ENCODE assay signal across 1 cellular context in genomic region chr1:156212833-156213643, GRCh38.
TF ChIP-seq lines count a peak whose summit lies in the region.

A gene with protein sequence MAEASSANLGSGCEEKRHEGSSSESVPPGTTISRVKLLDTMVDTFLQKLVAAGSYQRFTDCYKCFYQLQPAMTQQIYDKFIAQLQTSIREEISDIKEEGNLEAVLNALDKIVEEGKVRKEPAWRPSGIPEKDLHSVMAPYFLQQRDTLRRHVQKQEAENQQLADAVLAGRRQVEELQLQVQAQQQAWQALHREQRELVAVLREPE (plus strand): TSS chr1:156213007. CDS start chr1:156213016, 9 bp downstream.

TF ChIP-seq in GM12878, 131 proteins besides CTCF, POLR2A, EP300 and RAD21 (continued from another document and continues in another):
- TF ChIP-seq ZBTB11 (CRISPR knock-in tag; IDR thresholded peaks at IDR 0.05) (no peak), NR2C2 (IDR thresholded peaks at IDR 0.05; ENCODE audit: borderline replicate concordance, control insufficient read depth, insufficient read length, low read depth) (no peak), TBL1XR1 (IDR thresholded peaks at IDR 0.05; ENCODE audit: low read depth, low read length) (no peak), SREBF1 (IDR thresholded peaks at IDR 0.05; ENCODE audit: low read length) (no peak), SRF (IDR thresholded peaks at IDR 0.05; ENCODE audit: low read depth in 2 of 2, low read length in 2 of 2) (no peak), RAD51 (IDR thresholded peaks at IDR 0.05) (no peak), RELA (IDR thresholded peaks at IDR 0.05; ENCODE audit: borderline replicate concordance, partially characterized antibody) (no peak), CEBPB (IDR thresholded peaks at IDR 0.05; ENCODE audit: borderline replicate concordance in 1 of 2, low read depth in 2 of 2, low read length in 2 of 2) (no peak), CREB1 (IDR thresholded peaks at IDR 0.05; ENCODE audit: low read depth) (peak; percentile 94), BMI1 (IDR thresholded peaks at IDR 0.05; ENCODE audit: borderline replicate concordance) (no peak), ATF3 (IDR thresholded peaks at IDR 0.05; ENCODE audit: borderline replicate concordance, extremely low read depth, low read depth, low read length) (no peak), CBFB (IDR thresholded peaks at IDR 0.05; ENCODE audit: low read depth) (no peak; the same call in none of the 2 replicates), TARDBP (IDR thresholded peaks at IDR 0.05; ENCODE audit: borderline replicate concordance) (no peak), ZNF24 (IDR thresholded peaks at IDR 0.05) (no peak), ZSCAN29 (IDR thresholded peaks at IDR 0.05) (no peak), RBBP5 (conservative IDR thresholded peaks at IDR 0.05) (no peak), PAX8 (IDR thresholded peaks at IDR 0.05) (0 out of 2 replicates have a peak, but pooled peaks have one; percentile 73), STAT3 (IDR thresholded peaks at IDR 0.05; ENCODE audit: low read depth, low read length) (no peak), TCF7 (IDR thresholded peaks at IDR 0.05; ENCODE audit: borderline replicate concordance) (no peak), HDGF (IDR thresholded peaks at IDR 0.05) (no peak; the same call in 1 of the 2 replicates), MAX (IDR thresholded peaks at IDR 0.05; ENCODE audit: low read depth, low read length) (peak; percentile 40; the same call in 1 of the 2 replicates)
- TF ChIP-seq, protein P1, sequence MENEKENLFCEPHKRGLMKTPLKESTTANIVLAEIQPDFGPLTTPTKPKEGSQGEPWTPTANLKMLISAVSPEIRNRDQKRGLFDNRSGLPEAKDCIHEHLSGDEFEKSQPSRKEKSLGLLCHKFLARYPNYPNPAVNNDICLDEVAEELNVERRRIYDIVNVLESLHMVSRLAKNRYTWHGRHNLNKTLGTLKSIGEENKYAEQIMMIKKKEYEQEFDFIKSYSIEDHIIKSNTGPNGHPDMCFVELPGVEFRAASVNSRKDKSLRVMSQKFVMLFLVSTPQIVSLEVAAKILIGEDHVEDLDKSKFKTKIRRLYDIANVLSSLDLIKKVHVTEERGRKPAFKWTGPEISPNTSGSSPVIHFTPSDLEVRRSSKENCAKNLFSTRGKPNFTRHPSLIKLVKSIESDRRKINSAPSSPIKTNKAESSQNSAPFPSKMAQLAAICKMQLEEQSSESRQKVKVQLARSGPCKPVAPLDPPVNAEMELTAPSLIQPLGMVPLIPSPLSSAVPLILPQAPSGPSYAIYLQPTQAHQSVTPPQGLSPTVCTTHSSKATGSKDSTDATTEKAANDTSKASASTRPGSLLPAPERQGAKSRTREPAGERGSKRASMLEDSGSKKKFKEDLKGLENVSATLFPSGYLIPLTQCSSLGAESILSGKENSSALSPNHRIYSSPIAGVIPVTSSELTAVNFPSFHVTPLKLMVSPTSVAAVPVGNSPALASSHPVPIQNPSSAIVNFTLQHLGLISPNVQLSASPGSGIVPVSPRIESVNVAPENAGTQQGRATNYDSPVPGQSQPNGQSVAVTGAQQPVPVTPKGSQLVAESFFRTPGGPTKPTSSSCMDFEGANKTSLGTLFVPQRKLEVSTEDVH (IDR thresholded peaks at IDR 0.05; ENCODE audit: low read depth, partially characterized antibody): peak; percentile 41
- TF ChIP-seq, protein P2, sequence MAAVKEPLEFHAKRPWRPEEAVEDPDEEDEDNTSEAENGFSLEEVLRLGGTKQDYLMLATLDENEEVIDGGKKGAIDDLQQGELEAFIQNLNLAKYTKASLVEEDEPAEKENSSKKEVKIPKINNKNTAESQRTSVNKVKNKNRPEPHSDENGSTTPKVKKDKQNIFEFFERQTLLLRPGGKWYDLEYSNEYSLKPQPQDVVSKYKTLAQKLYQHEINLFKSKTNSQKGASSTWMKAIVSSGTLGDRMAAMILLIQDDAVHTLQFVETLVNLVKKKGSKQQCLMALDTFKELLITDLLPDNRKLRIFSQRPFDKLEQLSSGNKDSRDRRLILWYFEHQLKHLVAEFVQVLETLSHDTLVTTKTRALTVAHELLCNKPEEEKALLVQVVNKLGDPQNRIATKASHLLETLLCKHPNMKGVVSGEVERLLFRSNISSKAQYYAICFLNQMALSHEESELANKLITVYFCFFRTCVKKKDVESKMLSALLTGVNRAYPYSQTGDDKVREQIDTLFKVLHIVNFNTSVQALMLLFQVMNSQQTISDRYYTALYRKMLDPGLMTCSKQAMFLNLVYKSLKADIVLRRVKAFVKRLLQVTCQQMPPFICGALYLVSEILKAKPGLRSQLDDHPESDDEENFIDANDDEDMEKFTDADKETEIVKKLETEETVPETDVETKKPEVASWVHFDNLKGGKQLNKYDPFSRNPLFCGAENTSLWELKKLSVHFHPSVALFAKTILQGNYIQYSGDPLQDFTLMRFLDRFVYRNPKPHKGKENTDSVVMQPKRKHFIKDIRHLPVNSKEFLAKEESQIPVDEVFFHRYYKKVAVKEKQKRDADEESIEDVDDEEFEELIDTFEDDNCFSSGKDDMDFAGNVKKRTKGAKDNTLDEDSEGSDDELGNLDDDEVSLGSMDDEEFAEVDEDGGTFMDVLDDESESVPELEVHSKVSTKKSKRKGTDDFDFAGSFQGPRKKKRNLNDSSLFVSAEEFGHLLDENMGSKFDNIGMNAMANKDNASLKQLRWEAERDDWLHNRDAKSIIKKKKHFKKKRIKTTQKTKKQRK (IDR thresholded peaks at IDR 0.05; ENCODE audit: low read depth, low read length): no peak
- TF ChIP-seq, protein P3, sequence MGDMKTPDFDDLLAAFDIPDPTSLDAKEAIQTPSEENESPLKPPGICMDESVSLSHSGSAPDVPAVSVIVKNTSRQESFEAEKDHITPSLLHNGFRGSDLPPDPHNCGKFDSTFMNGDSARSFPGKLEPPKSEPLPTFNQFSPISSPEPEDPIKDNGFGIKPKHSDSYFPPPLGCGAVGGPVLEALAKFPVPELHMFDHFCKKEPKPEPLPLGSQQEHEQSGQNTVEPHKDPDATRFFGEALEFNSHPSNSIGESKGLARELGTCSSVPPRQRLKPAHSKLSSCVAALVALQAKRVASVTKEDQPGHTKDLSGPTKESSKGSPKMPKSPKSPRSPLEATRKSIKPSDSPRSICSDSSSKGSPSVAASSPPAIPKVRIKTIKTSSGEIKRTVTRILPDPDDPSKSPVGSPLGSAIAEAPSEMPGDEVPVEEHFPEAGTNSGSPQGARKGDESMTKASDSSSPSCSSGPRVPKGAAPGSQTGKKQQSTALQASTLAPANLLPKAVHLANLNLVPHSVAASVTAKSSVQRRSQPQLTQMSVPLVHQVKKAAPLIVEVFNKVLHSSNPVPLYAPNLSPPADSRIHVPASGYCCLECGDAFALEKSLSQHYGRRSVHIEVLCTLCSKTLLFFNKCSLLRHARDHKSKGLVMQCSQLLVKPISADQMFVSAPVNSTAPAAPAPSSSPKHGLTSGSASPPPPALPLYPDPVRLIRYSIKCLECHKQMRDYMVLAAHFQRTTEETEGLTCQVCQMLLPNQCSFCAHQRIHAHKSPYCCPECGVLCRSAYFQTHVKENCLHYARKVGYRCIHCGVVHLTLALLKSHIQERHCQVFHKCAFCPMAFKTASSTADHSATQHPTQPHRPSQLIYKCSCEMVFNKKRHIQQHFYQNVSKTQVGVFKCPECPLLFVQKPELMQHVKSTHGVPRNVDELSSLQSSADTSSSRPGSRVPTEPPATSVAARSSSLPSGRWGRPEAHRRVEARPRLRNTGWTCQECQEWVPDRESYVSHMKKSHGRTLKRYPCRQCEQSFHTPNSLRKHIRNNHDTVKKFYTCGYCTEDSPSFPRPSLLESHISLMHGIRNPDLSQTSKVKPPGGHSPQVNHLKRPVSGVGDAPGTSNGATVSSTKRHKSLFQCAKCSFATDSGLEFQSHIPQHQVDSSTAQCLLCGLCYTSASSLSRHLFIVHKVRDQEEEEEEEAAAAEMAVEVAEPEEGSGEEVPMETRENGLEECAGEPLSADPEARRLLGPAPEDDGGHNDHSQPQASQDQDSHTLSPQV (IDR thresholded peaks at IDR 0.05): no peak
- TF ChIP-seq, protein P4, sequence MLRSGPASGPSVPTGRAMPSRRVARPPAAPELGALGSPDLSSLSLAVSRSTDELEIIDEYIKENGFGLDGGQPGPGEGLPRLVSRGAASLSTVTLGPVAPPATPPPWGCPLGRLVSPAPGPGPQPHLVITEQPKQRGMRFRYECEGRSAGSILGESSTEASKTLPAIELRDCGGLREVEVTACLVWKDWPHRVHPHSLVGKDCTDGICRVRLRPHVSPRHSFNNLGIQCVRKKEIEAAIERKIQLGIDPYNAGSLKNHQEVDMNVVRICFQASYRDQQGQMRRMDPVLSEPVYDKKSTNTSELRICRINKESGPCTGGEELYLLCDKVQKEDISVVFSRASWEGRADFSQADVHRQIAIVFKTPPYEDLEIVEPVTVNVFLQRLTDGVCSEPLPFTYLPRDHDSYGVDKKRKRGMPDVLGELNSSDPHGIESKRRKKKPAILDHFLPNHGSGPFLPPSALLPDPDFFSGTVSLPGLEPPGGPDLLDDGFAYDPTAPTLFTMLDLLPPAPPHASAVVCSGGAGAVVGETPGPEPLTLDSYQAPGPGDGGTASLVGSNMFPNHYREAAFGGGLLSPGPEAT (IDR thresholded peaks at IDR 0.05; ENCODE audit: low read depth): peak; percentile 91
- TF ChIP-seq, protein P5, sequence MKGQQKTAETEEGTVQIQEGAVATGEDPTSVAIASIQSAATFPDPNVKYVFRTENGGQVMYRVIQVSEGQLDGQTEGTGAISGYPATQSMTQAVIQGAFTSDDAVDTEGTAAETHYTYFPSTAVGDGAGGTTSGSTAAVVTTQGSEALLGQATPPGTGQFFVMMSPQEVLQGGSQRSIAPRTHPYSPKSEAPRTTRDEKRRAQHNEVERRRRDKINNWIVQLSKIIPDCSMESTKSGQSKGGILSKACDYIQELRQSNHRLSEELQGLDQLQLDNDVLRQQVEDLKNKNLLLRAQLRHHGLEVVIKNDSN (IDR thresholded peaks at IDR 0.05; ENCODE audit: borderline replicate concordance, extremely low read length, insufficient read depth, low read depth, low read length): no peak
- TF ChIP-seq, protein P6, sequence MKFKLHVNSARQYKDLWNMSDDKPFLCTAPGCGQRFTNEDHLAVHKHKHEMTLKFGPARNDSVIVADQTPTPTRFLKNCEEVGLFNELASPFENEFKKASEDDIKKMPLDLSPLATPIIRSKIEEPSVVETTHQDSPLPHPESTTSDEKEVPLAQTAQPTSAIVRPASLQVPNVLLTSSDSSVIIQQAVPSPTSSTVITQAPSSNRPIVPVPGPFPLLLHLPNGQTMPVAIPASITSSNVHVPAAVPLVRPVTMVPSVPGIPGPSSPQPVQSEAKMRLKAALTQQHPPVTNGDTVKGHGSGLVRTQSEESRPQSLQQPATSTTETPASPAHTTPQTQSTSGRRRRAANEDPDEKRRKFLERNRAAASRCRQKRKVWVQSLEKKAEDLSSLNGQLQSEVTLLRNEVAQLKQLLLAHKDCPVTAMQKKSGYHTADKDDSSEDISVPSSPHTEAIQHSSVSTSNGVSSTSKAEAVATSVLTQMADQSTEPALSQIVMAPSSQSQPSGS (IDR thresholded peaks at IDR 0.05; ENCODE audit: low read length): no peak; the same call in 1 of the 2 replicates
- TF ChIP-seq, protein P7, sequence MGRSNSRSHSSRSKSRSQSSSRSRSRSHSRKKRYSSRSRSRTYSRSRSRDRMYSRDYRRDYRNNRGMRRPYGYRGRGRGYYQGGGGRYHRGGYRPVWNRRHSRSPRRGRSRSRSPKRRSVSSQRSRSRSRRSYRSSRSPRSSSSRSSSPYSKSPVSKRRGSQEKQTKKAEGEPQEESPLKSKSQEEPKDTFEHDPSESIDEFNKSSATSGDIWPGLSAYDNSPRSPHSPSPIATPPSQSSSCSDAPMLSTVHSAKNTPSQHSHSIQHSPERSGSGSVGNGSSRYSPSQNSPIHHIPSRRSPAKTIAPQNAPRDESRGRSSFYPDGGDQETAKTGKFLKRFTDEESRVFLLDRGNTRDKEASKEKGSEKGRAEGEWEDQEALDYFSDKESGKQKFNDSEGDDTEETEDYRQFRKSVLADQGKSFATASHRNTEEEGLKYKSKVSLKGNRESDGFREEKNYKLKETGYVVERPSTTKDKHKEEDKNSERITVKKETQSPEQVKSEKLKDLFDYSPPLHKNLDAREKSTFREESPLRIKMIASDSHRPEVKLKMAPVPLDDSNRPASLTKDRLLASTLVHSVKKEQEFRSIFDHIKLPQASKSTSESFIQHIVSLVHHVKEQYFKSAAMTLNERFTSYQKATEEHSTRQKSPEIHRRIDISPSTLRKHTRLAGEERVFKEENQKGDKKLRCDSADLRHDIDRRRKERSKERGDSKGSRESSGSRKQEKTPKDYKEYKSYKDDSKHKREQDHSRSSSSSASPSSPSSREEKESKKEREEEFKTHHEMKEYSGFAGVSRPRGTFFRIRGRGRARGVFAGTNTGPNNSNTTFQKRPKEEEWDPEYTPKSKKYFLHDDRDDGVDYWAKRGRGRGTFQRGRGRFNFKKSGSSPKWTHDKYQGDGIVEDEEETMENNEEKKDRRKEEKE (IDR thresholded peaks at IDR 0.05): no peak
